ENCODE assay signal across 8 cellular contexts in genomic region chr2:65064728-65065552, GRCh38. TPM values are rescaled to one million over a fixed set of nuclear protein-coding genes. Genes with fewer than 3 reads are reported as not detected.
DNase-seq lines count a peak whose midpoint lies in the region; ATAC-seq and TF ChIP-seq lines count a peak whose summit lies in the region.

No MANE protein-coding gene starts in this region.

- H3K27ac ChIP-seq in breast epithelium (peak overlapping the region; percentile 52 to 80), spleen (peak overlapping the region; percentile 27 to 91 (median 82))

- H3K4me3 ChIP-seq in breast epithelium (no peak overlapping the region), kidney epithelial cell (ENCODE audit: low read depth, low read length) (no peak overlapping the region), spleen (peak overlapping the region in 2 of 8 donors; percentile 2 to 46)

- H3K9me3 ChIP-seq in breast epithelium (no peaks in the 10 kb centered on the region), spleen (no peaks in the 10 kb centered on the region)

- intact Hi-C loops in breast epithelium (cut with DNase I; ENCODE audit: low total_unique reads) (no loop called here), spleen (cut with DNase I; ENCODE audit: low total_unique reads) (loop anchor here (10.0 kb wide), 1 partner anchor 60 kb away; no protein-coding TSS in a partner anchor)

- TF ChIP-seq POLR2A in breast epithelium (IDR thresholded peaks at IDR 0.05) (no peak), spleen (IDR thresholded peaks at IDR 0.05) (no peak)

- TF ChIP-seq RAD21 in Ishikawa (IDR thresholded peaks at IDR 0.05; ENCODE audit: low read depth): peak; percentile 52

- H3K36me3 ChIP-seq in breast epithelium: no peaks in the 10 kb centered on the region
- no peaks in the 10 kb centered on the region for H3K36me3 ChIP-seq in kidney epithelial cell (ENCODE audit: control insufficient read depth, insufficient read depth, low read length)
- peaks cover 0 to 11% (median 4%) of the 10 kb centered on the region in 6 donors for H3K36me3 ChIP-seq in spleen

- no peak for TF ChIP-seq EP300 in Ishikawa (IDR thresholded peaks at IDR 0.05; ENCODE audit: borderline replicate concordance)

- H3K27me3 ChIP-seq in breast epithelium (no peaks in the 10 kb centered on the region), kidney epithelial cell (ENCODE audit: control insufficient read depth, insufficient read depth, low read length) (no peaks in the 10 kb centered on the region), spleen (replicated peaks in 1 of 7) (no peaks in the 10 kb centered on the region)

- peaks cover 5 to 34% of the 10 kb centered on the region in 2 donors for H3K4me1 ChIP-seq in breast epithelium
- peaks cover 23 to 100% (median 62%) of the 10 kb centered on the region in 6 donors for H3K4me1 ChIP-seq in spleen

- ATAC-seq in GM21737 (IDR thresholded peaks at IDR 0.05; ENCODE audit: unreplicated experiment): peak; percentile 76

- WGBS in spleen, 5 donors: 25 to 36% (median 29%) methylated on average over 14 of the region's 14 CpGs

- TF ChIP-seq CTCF in breast epithelium (IDR thresholded peaks at IDR 0.05) (peak; percentile 75 to 85 (median 81)), kidney epithelial cell (IDR thresholded peaks at IDR 0.05; ENCODE audit: insufficient read depth, low read length, poor library complexity, severe bottlenecking) (peak; percentile 65), spleen (IDR thresholded peaks at IDR 0.05 in 8 of 11, conservative IDR thresholded peaks at IDR 0.05 in 3 of 11) (peak; percentile 44 to 94 (median 79))

- peak; percentile 6 for DNase-seq in NCI-H748 (lab: John Stamatoyannopoulos, UW; ENCODE audit: unreplicated experiment)
- DNase-seq in NCI-H748 treated with DMSO at 0.1 percent for 48 hours (lab: John Stamatoyannopoulos, UW): no peak
- peak; percentile 37 for DNase-seq in SK-N-DZ (ENCODE audit: low spot score)
- peak in 1 of 2 donors; percentile 50 for DNase-seq in breast epithelium (ENCODE audit: low spot score in 2 of 2)
- no peak for DNase-seq in kidney epithelial cell (ENCODE audit: low read depth)
- peak; percentile 86 for DNase-seq in spleen

TF ChIP-seq in Ishikawa, 13 proteins besides CTCF, POLR2A, EP300 and RAD21:
- TF ChIP-seq FOXM1 (IDR thresholded peaks at IDR 0.05; ENCODE audit: borderline replicate concordance, low read depth) (no peak), TEAD4 (IDR thresholded peaks at IDR 0.05) (no peak), NFIC (IDR thresholded peaks at IDR 0.05) (no peak), CEBPB (IDR thresholded peaks at IDR 0.05) (no peak), TAF1 (IDR thresholded peaks at IDR 0.05; ENCODE audit: low read depth) (no peak), REST (IDR thresholded peaks at IDR 0.05; ENCODE audit: low read depth) (no peak), CREB1 (IDR thresholded peaks at IDR 0.05; ENCODE audit: low read depth) (no peak), ZBTB7A (IDR thresholded peaks at IDR 0.05; ENCODE audit: low read depth) (no peak), USF1 (IDR thresholded peaks at IDR 0.05) (no peak), TCF12 (IDR thresholded peaks at IDR 0.05; ENCODE audit: low read depth) (no peak), MAX (IDR thresholded peaks at IDR 0.05) (no peak), EGR1 (IDR thresholded peaks at IDR 0.05) (no peak), YY1 (IDR thresholded peaks at IDR 0.05; ENCODE audit: low read depth) (no peak)

RNA-seq across cellular contexts. Expression of gene CEP68, which starts 8.7 kb away (rescaled TPM):
- polyA plus RNA-seq in SK-N-DZ (2014; cell fraction: cytosol; rRNA removed): 14.8 and 19.1 TPM in 2 replicates
- polyA plus RNA-seq in SK-N-DZ (2014; cell fraction: nucleus; rRNA removed): 9.3 and 11.1 TPM in 2 replicates
- total RNA-seq in breast epithelium (10 to 100 TPM; 23.3 to 32.2 (median 25.0) TPM), kidney epithelial cell (5.2 and 7.5 TPM in 2 replicates), spleen (10 to 100 TPM; 16.6 to 26.7 (median 22.2) TPM)
- polyA plus RNA-seq in spleen: 1 to 10 TPM; 5.2 to 7.0 (median 5.7) TPM

Comparison
In these comparisons a context has a peak if more than half of its experiments do, and no peak if none do; other contexts are left out.
1. DNase-seq: peak in NCI-H748 (single experiment), SK-N-DZ (single experiment) and spleen (single experiment); none in NCI-H748 treated with DMSO at 0.1 percent for 48 hours (single experiment) and kidney epithelial cell (single experiment).
2. Peak in every context shown above with its lines, with median percentiles within 50 percentile points of each other: CTCF ChIP-seq.